In genomic region chr6:156976144-156977088, GRCh38 we compare ENCODE assay signal across 8 cellular contexts.
DNase-seq lines count a peak whose midpoint lies in the region; ATAC-seq and TF ChIP-seq lines count a peak whose summit lies in the region.

No MANE protein-coding gene starts in this region.

- no peak overlapping the region for H2BK5ac ChIP-seq in mesendoderm (ENCODE audit: low read length)

- peaks cover 11% of the 10 kb centered on the region for H3K79me1 ChIP-seq in mesendoderm (ENCODE audit: low read length)

- peak overlapping the region; percentile 65 for H3K4me3 Mint-ChIP-seq in CD4-positive, alpha-beta T cell

- H3K4me3 ChIP-seq in Karpas-422 (ENCODE audit: low read length), result peak overlapping the region; percentile 69
- peak overlapping the region; percentile 79 for H3K4me3 ChIP-seq in adipocyte (ENCODE audit: low read length)
- H3K4me3 ChIP-seq in muscle layer of colon (ENCODE audit: low read depth in 1 of 2, low read length in 2 of 2), result peak overlapping the region; percentile 29 to 44
- no peak overlapping the region for H3K4me3 ChIP-seq in mesendoderm (ENCODE audit: low read length)
- no peak overlapping the region for H3K4me3 ChIP-seq in ovary
- H3K4me3 ChIP-seq in MM.1S (ENCODE audit: low read length), result no peak overlapping the region

- H3K4me2 ChIP-seq in Karpas-422 (ENCODE audit: low read depth, low read length, poor library complexity, severe bottlenecking) (peak overlapping the region; percentile 86), mesendoderm (ENCODE audit: low read length) (no peak overlapping the region), MM.1S (ENCODE audit: low read depth, low read length) (no peak overlapping the region)

- H3K9me2 ChIP-seq in Karpas-422 (replicated peaks; ENCODE audit: insufficient read depth, low read length) (no peaks in the 10 kb centered on the region), MM.1S (replicated peaks; ENCODE audit: insufficient read depth, low read length) (no peaks in the 10 kb centered on the region)

- intact Hi-C loops in CD4-positive, alpha-beta T cell (cut with DNase I, micrococcal nuclease), result no loop called here
- intact Hi-C loops in ovary (cut with DNase I), result no loop called here

- TF ChIP-seq CTCF in CD4-positive, alpha-beta T cell (IDR thresholded peaks at IDR 0.05), result no peak
- TF ChIP-seq CTCF in ovary (IDR thresholded peaks at IDR 0.05) (no peak), MM.1S (IDR thresholded peaks at IDR 0.05; ENCODE audit: low read length) (no peak)

- no peak overlapping the region for H3K18ac ChIP-seq in mesendoderm (ENCODE audit: low read length)

- POLR2A ChIA-PET in CD4-positive, alpha-beta T cell (lab: Charles Lee), result no interaction called here

- ATAC-seq in CD4-positive, alpha-beta T cell (ENCODE audit: poor library complexity), result no peak

- no peak overlapping the region for H2BK120ac ChIP-seq in mesendoderm (ENCODE audit: low read depth, low read length)

- H4K20me1 ChIP-seq in Karpas-422 (ENCODE audit: insufficient read depth, low read depth, low read length), result no peaks in the 10 kb centered on the region; the same call in 1 of the 2 replicates
- no peaks in the 10 kb centered on the region for H4K20me1 ChIP-seq in MM.1S (ENCODE audit: insufficient read depth, low read length)

- H4K8ac ChIP-seq in mesendoderm (ENCODE audit: low read depth, low read length), result no peak overlapping the region

- CTCF ChIA-PET in CD4-positive, alpha-beta T cell (lab: Charles Lee), result no interaction called here

- no peak overlapping the region for H3K56ac ChIP-seq in mesendoderm (ENCODE audit: low read length)

- no peak overlapping the region for H3K23ac ChIP-seq in mesendoderm (ENCODE audit: low read length)

- H3K9me3 Mint-ChIP-seq in CD4-positive, alpha-beta T cell, result no peaks in the 10 kb centered on the region

- H3F3A ChIP-seq in MM.1S (ENCODE audit: insufficient read depth, low read length), result no peaks in the 10 kb centered on the region

- TF ChIP-seq POLR2A in ovary (IDR thresholded peaks at IDR 0.05), result no peak

- H3K4me1 ChIP-seq in Karpas-422 (ENCODE audit: low read length) (peaks cover 99% of the 10 kb centered on the region), adipocyte (ENCODE audit: control insufficient read depth, insufficient read depth, low read length) (peaks cover 10% of the 10 kb centered on the region), muscle layer of colon (ENCODE audit: insufficient read depth, low read length) (peaks cover 39% of the 10 kb centered on the region), mesendoderm (ENCODE audit: control insufficient read depth, low read depth, low read length) (no peaks in the 10 kb centered on the region), ovary (ENCODE audit: insufficient read depth) (peaks cover 5% of the 10 kb centered on the region), MM.1S (ENCODE audit: low read length) (no peaks in the 10 kb centered on the region)

- H3K36me3 Mint-ChIP-seq in CD4-positive, alpha-beta T cell (ENCODE audit: low read depth), result no peaks in the 10 kb centered on the region

- DNase-seq in CD4-positive, alpha-beta T cell, result no peak
- DNase-seq in Karpas-422 (peak; percentile 90), adipocyte (ENCODE audit: low read depth) (no peak), mesendoderm (no peak), DMS 273 treated with DMSO at 0.1 percent for 48 hours (lab: John Stamatoyannopoulos, UW) (no peak), ovary (no peak), MM.1S (no peak)

- no peak for TF ChIP-seq EP300 in ovary (IDR thresholded peaks at IDR 0.05)

- no peak overlapping the region for H3K4ac ChIP-seq in mesendoderm (ENCODE audit: low read depth, low read length)

- no peak overlapping the region for H2AFZ ChIP-seq in Karpas-422 (ENCODE audit: low read length)
- H2AFZ ChIP-seq in MM.1S (ENCODE audit: low read length), result no peak overlapping the region

- peak overlapping the region; percentile 81 for H3K9ac ChIP-seq in Karpas-422 (ENCODE audit: low read length)
- peak overlapping the region; percentile 72 for H3K9ac ChIP-seq in adipocyte (ENCODE audit: low read length)
- H3K9ac ChIP-seq in muscle layer of colon (ENCODE audit: low read length), result peak overlapping the region; percentile 17
- no peak overlapping the region for H3K9ac ChIP-seq in mesendoderm (ENCODE audit: low read length)
- H3K9ac ChIP-seq in MM.1S (ENCODE audit: low read length), result no peak overlapping the region

- no peak overlapping the region for H2AK5ac ChIP-seq in mesendoderm (ENCODE audit: low read length)

- H3K36me3 ChIP-seq in Karpas-422 (ENCODE audit: insufficient read depth, low read length) (no peaks in the 10 kb centered on the region), adipocyte (ENCODE audit: control insufficient read depth, insufficient read depth, low read length, severe bottlenecking) (no peaks in the 10 kb centered on the region), muscle layer of colon (ENCODE audit: insufficient read depth, low read length) (no peaks in the 10 kb centered on the region), mesendoderm (ENCODE audit: control insufficient read depth, insufficient read depth, low read length) (no peaks in the 10 kb centered on the region), ovary (no peaks in the 10 kb centered on the region), MM.1S (replicated peaks; ENCODE audit: insufficient read depth, low read length) (no peaks in the 10 kb centered on the region)

- H3K4me1 Mint-ChIP-seq in CD4-positive, alpha-beta T cell (ENCODE audit: low read depth), result peaks cover 97% of the 10 kb centered on the region

- H4K5ac ChIP-seq in mesendoderm (ENCODE audit: low read length), result no peak overlapping the region

- H2BK15ac ChIP-seq in mesendoderm (replicated peaks; ENCODE audit: low read depth), result no peak overlapping the region

- H3K27ac Mint-ChIP-seq in CD4-positive, alpha-beta T cell, result peak overlapping the region; percentile 52

- H3K27ac ChIP-seq in CD4-positive, alpha-beta T cell (ENCODE audit: low read depth, low read length), result no peak overlapping the region
- H3K27ac ChIP-seq in Karpas-422 (ENCODE audit: low read length), result peak overlapping the region; percentile 95
- peak overlapping the region; percentile 25 for H3K27ac ChIP-seq in muscle layer of colon (ENCODE audit: low read depth, low read length)
- no peak overlapping the region for H3K27ac ChIP-seq in mesendoderm (ENCODE audit: low read depth, low read length)
- H3K27ac ChIP-seq in ovary, result no peak overlapping the region
- no peak overlapping the region for H3K27ac ChIP-seq in MM.1S (ENCODE audit: low read length)

- H3K27me3 ChIP-seq in CD4-positive, alpha-beta T cell (ENCODE audit: control insufficient read depth, insufficient read depth, low read length), result no peaks in the 10 kb centered on the region
- no peaks in the 10 kb centered on the region for H3K27me3 ChIP-seq in Karpas-422 (ENCODE audit: low read length)
- H3K27me3 ChIP-seq in adipocyte (replicated peaks; ENCODE audit: control insufficient read depth, insufficient read depth, low read length), result no peaks in the 10 kb centered on the region
- H3K27me3 ChIP-seq in muscle layer of colon (ENCODE audit: control insufficient read depth in 1 of 2, insufficient read depth in 2 of 2, low read length in 2 of 2), result no peaks in the 10 kb centered on the region
- H3K27me3 ChIP-seq in mesendoderm (ENCODE audit: insufficient read depth, low read length, poor library complexity), result no peaks in the 10 kb centered on the region
- no peaks in the 10 kb centered on the region for H3K27me3 ChIP-seq in ovary
- H3K27me3 ChIP-seq in MM.1S (replicated peaks; ENCODE audit: insufficient read depth, low read length), result no peaks in the 10 kb centered on the region

- H3K9me3 ChIP-seq in CD4-positive, alpha-beta T cell (ENCODE audit: control insufficient read depth, low read length), result no peaks in the 10 kb centered on the region
- H3K9me3 ChIP-seq in Karpas-422 (ENCODE audit: low read length) (no peaks in the 10 kb centered on the region), adipocyte (ENCODE audit: control insufficient read depth, low read length) (no peaks in the 10 kb centered on the region), muscle layer of colon (ENCODE audit: low read length) (no peaks in the 10 kb centered on the region), ovary (no peaks in the 10 kb centered on the region), MM.1S (replicated peaks; ENCODE audit: insufficient read depth, low read length) (no peaks in the 10 kb centered on the region)

- H3K79me2 ChIP-seq in Karpas-422 (ENCODE audit: low read length), result peaks cover 100% of the 10 kb centered on the region
- peaks cover 43% of the 10 kb centered on the region for H3K79me2 ChIP-seq in mesendoderm (ENCODE audit: control insufficient read depth, insufficient read depth, low read length)
- H3K79me2 ChIP-seq in MM.1S (ENCODE audit: low read length), result peaks cover 87% of the 10 kb centered on the region

- no CpG with 5 or more reads among the region's 21 CpGs for WGBS in mesendoderm (ENCODE audit: extremely low coverage, insufficient coverage, low lambda C conversion rate)
- 70 to 75% (median 72%) methylated on average over 21 of the region's 21 CpGs for WGBS in ovary, 3 donors

- H3K27me3 Mint-ChIP-seq in CD4-positive, alpha-beta T cell, result no peaks in the 10 kb centered on the region

Comparison
In these comparisons a context has a peak if more than half of its experiments do, and no peak if none do; other contexts are left out.
1. H3K27ac ChIP-seq: peak in Karpas-422 (single experiment) and muscle layer of colon (single experiment); none in CD4-positive, alpha-beta T cell (single experiment), mesendoderm (single experiment), ovary (0 of 2) and MM.1S (single experiment).
2. H3K4me3 ChIP-seq: peak in Karpas-422 (single experiment), adipocyte (single experiment) and muscle layer of colon (2 of 2); none in mesendoderm (single experiment), ovary (single experiment) and MM.1S (single experiment).
3. H3K9ac ChIP-seq: peak in Karpas-422 (single experiment), adipocyte (single experiment) and muscle layer of colon (single experiment); none in mesendoderm (single experiment) and MM.1S (single experiment).